ENCODE assay signal across 2 cellular contexts in the genomic region with DNA sequence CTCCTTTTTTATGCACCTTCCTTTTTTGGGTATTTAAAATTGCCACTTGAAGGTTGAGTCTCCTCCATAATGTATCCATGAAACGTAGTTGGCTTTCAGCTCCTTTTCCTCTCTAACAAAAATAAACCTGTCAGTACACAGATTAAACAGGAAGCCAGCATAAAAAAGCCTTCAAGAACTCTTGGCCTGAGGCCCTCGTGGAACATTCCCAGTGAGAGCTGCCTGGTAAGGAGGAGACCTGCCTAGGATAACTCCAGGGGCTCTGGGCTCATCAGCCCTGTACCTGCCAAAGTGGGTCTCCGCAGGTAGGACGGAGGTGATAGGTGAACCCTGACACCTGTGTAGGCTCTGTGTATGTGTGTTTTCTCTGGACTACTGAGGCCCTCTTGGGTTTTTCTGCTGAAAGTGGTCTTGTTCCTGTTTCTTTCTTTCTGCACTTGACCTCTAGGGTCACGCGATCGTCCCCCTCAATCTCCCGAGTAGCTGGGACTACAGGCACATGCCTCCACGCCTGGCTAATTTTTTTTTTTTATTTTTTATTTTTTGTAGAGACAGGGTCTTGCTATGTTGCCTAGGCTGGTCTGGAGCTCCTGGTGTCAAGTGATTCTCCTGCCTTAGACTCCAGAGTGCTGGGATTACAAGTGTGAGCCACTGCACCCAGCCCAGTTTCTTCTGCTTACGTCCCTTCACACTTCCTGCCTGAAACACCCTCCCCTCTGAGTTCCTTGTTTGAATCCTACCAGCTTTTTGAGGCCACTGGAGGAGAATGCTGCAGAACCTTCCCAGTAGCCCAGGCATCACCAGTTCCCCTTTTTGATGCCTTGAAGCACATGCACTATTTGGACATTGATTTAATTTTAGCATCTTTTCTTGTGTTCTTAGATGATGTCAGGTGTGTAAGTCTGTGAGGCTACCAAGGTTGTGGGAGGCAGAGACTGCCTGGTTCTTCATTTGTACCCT.
TF ChIP-seq lines count a peak whose summit lies in the region.

No MANE protein-coding gene starts in this region.

TF ChIP-seq in liver, 16 proteins besides CTCF, POLR2A, EP300 and RAD21:
- TF ChIP-seq, protein P1, sequence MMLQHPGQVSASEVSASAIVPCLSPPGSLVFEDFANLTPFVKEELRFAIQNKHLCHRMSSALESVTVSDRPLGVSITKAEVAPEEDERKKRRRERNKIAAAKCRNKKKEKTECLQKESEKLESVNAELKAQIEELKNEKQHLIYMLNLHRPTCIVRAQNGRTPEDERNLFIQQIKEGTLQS (IDR thresholded peaks at IDR 0.05): no peak
- no peak for TF ChIP-seq TAF1 (conservative IDR thresholded peaks at IDR 0.05)
- no peak for TF ChIP-seq HNF4A (conservative IDR thresholded peaks at IDR 0.05)
- no peak for TF ChIP-seq RXRA (IDR thresholded peaks at IDR 0.05)
- TF ChIP-seq, protein P2, sequence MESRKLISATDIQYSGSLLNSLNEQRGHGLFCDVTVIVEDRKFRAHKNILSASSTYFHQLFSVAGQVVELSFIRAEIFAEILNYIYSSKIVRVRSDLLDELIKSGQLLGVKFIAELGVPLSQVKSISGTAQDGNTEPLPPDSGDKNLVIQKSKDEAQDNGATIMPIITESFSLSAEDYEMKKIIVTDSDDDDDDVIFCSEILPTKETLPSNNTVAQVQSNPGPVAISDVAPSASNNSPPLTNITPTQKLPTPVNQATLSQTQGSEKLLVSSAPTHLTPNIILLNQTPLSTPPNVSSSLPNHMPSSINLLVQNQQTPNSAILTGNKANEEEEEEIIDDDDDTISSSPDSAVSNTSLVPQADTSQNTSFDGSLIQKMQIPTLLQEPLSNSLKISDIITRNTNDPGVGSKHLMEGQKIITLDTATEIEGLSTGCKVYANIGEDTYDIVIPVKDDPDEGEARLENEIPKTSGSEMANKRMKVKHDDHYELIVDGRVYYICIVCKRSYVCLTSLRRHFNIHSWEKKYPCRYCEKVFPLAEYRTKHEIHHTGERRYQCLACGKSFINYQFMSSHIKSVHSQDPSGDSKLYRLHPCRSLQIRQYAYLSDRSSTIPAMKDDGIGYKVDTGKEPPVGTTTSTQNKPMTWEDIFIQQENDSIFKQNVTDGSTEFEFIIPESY (IDR thresholded peaks at IDR 0.05): no peak
- no peak for TF ChIP-seq HNF4G (IDR thresholded peaks at IDR 0.05)
- TF ChIP-seq YY1 (IDR thresholded peaks at IDR 0.05): no peak
- TF ChIP-seq FOXA1 (IDR thresholded peaks at IDR 0.05): no peak
- no peak for TF ChIP-seq FOXA2 (IDR thresholded peaks at IDR 0.05)
- no peak for TF ChIP-seq JUND (IDR thresholded peaks at IDR 0.05)

TF ChIP-seq in HepG2, 621 proteins besides CTCF, POLR2A, EP300 and RAD21:
- TF ChIP-seq, protein P3, sequence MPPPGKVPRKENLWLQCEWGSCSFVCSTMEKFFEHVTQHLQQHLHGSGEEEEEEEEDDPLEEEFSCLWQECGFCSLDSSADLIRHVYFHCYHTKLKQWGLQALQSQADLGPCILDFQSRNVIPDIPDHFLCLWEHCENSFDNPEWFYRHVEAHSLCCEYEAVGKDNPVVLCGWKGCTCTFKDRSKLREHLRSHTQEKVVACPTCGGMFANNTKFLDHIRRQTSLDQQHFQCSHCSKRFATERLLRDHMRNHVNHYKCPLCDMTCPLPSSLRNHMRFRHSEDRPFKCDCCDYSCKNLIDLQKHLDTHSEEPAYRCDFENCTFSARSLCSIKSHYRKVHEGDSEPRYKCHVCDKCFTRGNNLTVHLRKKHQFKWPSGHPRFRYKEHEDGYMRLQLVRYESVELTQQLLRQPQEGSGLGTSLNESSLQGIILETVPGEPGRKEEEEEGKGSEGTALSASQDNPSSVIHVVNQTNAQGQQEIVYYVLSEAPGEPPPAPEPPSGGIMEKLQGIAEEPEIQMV (CRISPR knock-in tag; IDR thresholded peaks at IDR 0.05; ENCODE audit: low read depth): no peak
- TF ChIP-seq MAZ (IDR thresholded peaks at IDR 0.05; ENCODE audit: borderline replicate concordance, low read depth, low read length) (no peak), MAZ (CRISPR knock-in tag; IDR thresholded peaks at IDR 0.05; ENCODE audit: low read depth) (no peak), DMAP1 (CRISPR knock-in tag; IDR thresholded peaks at IDR 0.05) (no peak), ZNF746 (CRISPR knock-in tag; IDR thresholded peaks at IDR 0.05) (no peak), ZBTB7A (CRISPR knock-in tag; IDR thresholded peaks at IDR 0.05) (no peak), ZNF816 (CRISPR knock-in tag; IDR thresholded peaks at IDR 0.05; ENCODE audit: borderline replicate concordance) (no peak), KDM2A (CRISPR knock-in tag; IDR thresholded peaks at IDR 0.05; ENCODE audit: borderline replicate concordance, low read depth) (no peak), SNAPC2 (CRISPR knock-in tag; IDR thresholded peaks at IDR 0.05) (no peak), ZNF20 (CRISPR knock-in tag; IDR thresholded peaks at IDR 0.05) (no peak), SMARCE1 (IDR thresholded peaks at IDR 0.05; ENCODE audit: borderline replicate concordance) (no peak), ZNF562 (CRISPR knock-in tag; IDR thresholded peaks at IDR 0.05; ENCODE audit: borderline replicate concordance) (no peak), TCF12 (IDR thresholded peaks at IDR 0.05) (no peak), TCF12 (CRISPR knock-in tag; IDR thresholded peaks at IDR 0.05) (no peak), ZNF350 (CRISPR knock-in tag; IDR thresholded peaks at IDR 0.05; ENCODE audit: borderline replicate concordance, low read depth) (no peak), MEIS2 (CRISPR knock-in tag; IDR thresholded peaks at IDR 0.05) (no peak), KDM3A (CRISPR knock-in tag; IDR thresholded peaks at IDR 0.05; ENCODE audit: low read depth) (no peak), ZBTB20 (CRISPR knock-in tag; IDR thresholded peaks at IDR 0.05; ENCODE audit: borderline replicate concordance, low read depth) (no peak), RELA (CRISPR knock-in tag; IDR thresholded peaks at IDR 0.05) (no peak), FOXO1 (CRISPR knock-in tag; IDR thresholded peaks at IDR 0.05) (no peak)
- TF ChIP-seq, protein P4, sequence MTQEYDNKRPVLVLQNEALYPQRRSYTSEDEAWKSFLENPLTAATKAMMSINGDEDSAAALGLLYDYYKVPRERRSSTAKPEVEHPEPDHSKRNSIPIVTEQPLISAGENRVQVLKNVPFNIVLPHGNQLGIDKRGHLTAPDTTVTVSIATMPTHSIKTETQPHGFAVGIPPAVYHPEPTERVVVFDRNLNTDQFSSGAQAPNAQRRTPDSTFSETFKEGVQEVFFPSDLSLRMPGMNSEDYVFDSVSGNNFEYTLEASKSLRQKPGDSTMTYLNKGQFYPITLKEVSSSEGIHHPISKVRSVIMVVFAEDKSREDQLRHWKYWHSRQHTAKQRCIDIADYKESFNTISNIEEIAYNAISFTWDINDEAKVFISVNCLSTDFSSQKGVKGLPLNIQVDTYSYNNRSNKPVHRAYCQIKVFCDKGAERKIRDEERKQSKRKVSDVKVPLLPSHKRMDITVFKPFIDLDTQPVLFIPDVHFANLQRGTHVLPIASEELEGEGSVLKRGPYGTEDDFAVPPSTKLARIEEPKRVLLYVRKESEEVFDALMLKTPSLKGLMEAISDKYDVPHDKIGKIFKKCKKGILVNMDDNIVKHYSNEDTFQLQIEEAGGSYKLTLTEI (CRISPR knock-in tag; conservative IDR thresholded peaks at IDR 0.05): no peak
- TF ChIP-seq, protein P5, sequence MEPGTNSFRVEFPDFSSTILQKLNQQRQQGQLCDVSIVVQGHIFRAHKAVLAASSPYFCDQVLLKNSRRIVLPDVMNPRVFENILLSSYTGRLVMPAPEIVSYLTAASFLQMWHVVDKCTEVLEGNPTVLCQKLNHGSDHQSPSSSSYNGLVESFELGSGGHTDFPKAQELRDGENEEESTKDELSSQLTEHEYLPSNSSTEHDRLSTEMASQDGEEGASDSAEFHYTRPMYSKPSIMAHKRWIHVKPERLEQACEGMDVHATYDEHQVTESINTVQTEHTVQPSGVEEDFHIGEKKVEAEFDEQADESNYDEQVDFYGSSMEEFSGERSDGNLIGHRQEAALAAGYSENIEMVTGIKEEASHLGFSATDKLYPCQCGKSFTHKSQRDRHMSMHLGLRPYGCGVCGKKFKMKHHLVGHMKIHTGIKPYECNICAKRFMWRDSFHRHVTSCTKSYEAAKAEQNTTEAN (CRISPR knock-in tag; conservative IDR thresholded peaks at IDR 0.05): no peak
